20 cellular contexts compared by ENCODE assay signal in the genomic region with DNA sequence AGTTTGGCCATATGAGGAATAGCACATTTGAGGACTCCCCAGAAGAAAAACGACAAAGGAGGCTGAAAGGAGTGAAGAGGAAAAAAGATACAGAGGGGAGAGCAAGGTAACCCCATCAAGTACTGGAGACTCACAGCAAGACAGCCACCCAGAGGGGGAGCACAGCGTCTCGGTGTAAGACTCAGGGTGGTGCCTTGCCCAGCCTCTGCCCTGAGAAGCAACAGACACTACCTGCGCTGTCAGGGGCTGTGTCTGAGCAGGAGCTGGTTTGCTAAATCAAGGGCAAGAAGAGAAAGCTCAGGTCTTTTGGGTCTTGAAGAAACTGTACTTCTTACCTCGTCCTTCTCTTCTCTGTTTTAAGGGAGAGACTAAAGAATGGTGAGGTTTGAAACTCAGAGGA. TPM values are rescaled to one million over a fixed set of nuclear protein-coding genes. Genes with fewer than 3 reads are reported as not detected.
DNase-seq lines count a peak whose midpoint lies in the region; ATAC-seq, FAIRE-seq and TF ChIP-seq lines count a peak whose summit lies in the region.
"Had no signal": no experiment of that assay in that cellular context is flagged by ENCODE, and none has a peak within 500 bp of the region (broad histone marks: within the 10 kb centered on the region; RNA-seq: fewer than 3 reads in every experiment).

No MANE protein-coding gene starts in this region.

- H3K27ac ChIP-seq in cardiac muscle cell (peak overlapping the region; percentile 30), H1 (ENCODE audit: low read depth, low read length) (no peak overlapping the region), stomach smooth muscle (ENCODE audit: low read length) (no peak overlapping the region), MM.1S (ENCODE audit: low read length) (no peak overlapping the region)
- H3K27ac ChIP-seq: C4-2B, suprapubic skin had no signal

- H3K23me2 ChIP-seq in H1 (ENCODE audit: low read depth, low read length): no peaks in the 10 kb centered on the region

- 86% methylated on average over 5 of the region's 5 CpGs; no CpG with 5 or more reads in 1 of the 2 experiments for WGBS in H1 (ENCODE audit: extremely low coverage in 1 of 2, insufficient coverage in 1 of 2, insufficient read length in 1 of 2, insufficient replicate concordance in 2 of 2, low coverage in 1 of 2, low lambda C conversion rate in 2 of 2, missing lambda C conversion rate in 1 of 2), 2 experiments

- H3K4me3 ChIP-seq in cardiac muscle cell (no peak overlapping the region), NB4 (ENCODE audit: low read depth, low read length) (no peak overlapping the region), H1 (ENCODE audit: extremely low read depth in 1 of 4, insufficient read depth in 2 of 4, low read depth in 3 of 4, low read length in 4 of 4) (no peak overlapping the region), stomach smooth muscle (ENCODE audit: low read length in 2 of 2) (peak overlapping the region; percentile 9 to 35), MM.1S (ENCODE audit: low read length) (no peak overlapping the region)
- H3K4me3 ChIP-seq: sigmoid colon, suprapubic skin had no signal

- no peaks in the 10 kb centered on the region for H3K36me3 ChIP-seq in cardiac muscle cell
- no peaks in the 10 kb centered on the region for H3K36me3 ChIP-seq in H1 (ENCODE audit: control insufficient read depth in 2 of 4, insufficient read depth in 4 of 4, low read length in 3 of 4)
- no peaks in the 10 kb centered on the region for H3K36me3 ChIP-seq in stomach smooth muscle (ENCODE audit: control insufficient read depth in 2 of 2, insufficient read depth in 2 of 2, low read length in 2 of 2)
- no peaks in the 10 kb centered on the region for H3K36me3 ChIP-seq in MM.1S (replicated peaks; ENCODE audit: insufficient read depth, low read length)
- H3K36me3 ChIP-seq: sigmoid colon, suprapubic skin had no signal

- H2BK5ac ChIP-seq in H1 (ENCODE audit: low read depth, low read length): no peak overlapping the region

- no peak overlapping the region for H2BK20ac ChIP-seq in H1 (ENCODE audit: low read length)

- no peak for FAIRE-seq in H1 (lab: Jason Lieb, UNC)
- FAIRE-seq: endometrium, urothelium cell line had no signal

- no peaks in the 10 kb centered on the region for H3K9me2 ChIP-seq in MM.1S (replicated peaks; ENCODE audit: insufficient read depth, low read length)

- H3K56ac ChIP-seq in H1 (replicated peaks; ENCODE audit: insufficient read length, low read depth, low read length): no peak overlapping the region

- H3K18ac ChIP-seq in H1 (ENCODE audit: extremely low read depth, low read length): no peak overlapping the region

- no peaks in the 10 kb centered on the region for H4K20me1 ChIP-seq in H1 (replicated peaks in 1 of 2; ENCODE audit: control insufficient read depth in 1 of 2, insufficient read depth in 2 of 2, low read length in 2 of 2)
- H4K20me1 ChIP-seq in MM.1S (ENCODE audit: insufficient read depth, low read length): no peaks in the 10 kb centered on the region

- POLR2A ChIA-PET in H1 (lab: Charles Lee; ENCODE audit: partially characterized antibody): interaction anchor here (0.6 kb wide), 1 partner anchor 141 kb away, joined by 3 read pairs; no protein-coding TSS in a partner anchor

- H3K4me1 ChIP-seq in cardiac muscle cell (ENCODE audit: low read depth): peaks cover 7% of the 10 kb centered on the region
- H3K4me1 ChIP-seq in H1 (replicated peaks in 1 of 4; ENCODE audit: control insufficient read depth in 3 of 4, insufficient read depth in 4 of 4, low read length in 3 of 4): no peaks in the 10 kb centered on the region
- peaks cover 14% of the 10 kb centered on the region for H3K4me1 ChIP-seq in stomach smooth muscle (ENCODE audit: control insufficient read depth, insufficient read depth, low read length)
- H3K4me1 ChIP-seq in MM.1S (ENCODE audit: low read length): no peaks in the 10 kb centered on the region; the same call in 1 of the 2 replicates
- H3K4me1 ChIP-seq: suprapubic skin had no signal

- H4K91ac ChIP-seq in H1 (replicated peaks; ENCODE audit: insufficient read length, low read length): no peak overlapping the region

- TF ChIP-seq EP300 in H1 (IDR thresholded peaks at IDR 0.05; ENCODE audit: borderline replicate concordance in 1 of 2, low read depth in 2 of 2, low read length in 2 of 2): no peak

- CTCF ChIA-PET in H1 (lab: Charles Lee; ENCODE audit: partially characterized antibody): interaction anchor here (0.7 to 2.3 kb wide), 7 partner anchors 10 to 665 kb away, joined by 3 to 9 read pairs (median 5); no protein-coding TSS in a partner anchor

- H2AFZ ChIP-seq in H1 (ENCODE audit: low read length): 0 out of 2 replicates have a peak overlapping the region, but pooled peaks have one; percentile 3
- no peak overlapping the region for H2AFZ ChIP-seq in MM.1S (ENCODE audit: low read length)

- TF ChIP-seq RAD21 in H1 (IDR thresholded peaks at IDR 0.05 in 1 of 2, conservative IDR thresholded peaks at IDR 0.05 in 1 of 2; ENCODE audit: low read depth in 2 of 2, low read length in 2 of 2): no peak

- no peak overlapping the region for H2BK12ac ChIP-seq in H1 (ENCODE audit: low read depth, low read length)

- TF ChIP-seq CTCF in cardiac muscle cell (IDR thresholded peaks at IDR 0.05; ENCODE audit: low read depth, low read length) (no peak), NB4 (IDR thresholded peaks at IDR 0.05; ENCODE audit: low read depth, low read length) (no peak), H1 (IDR thresholded peaks at IDR 0.05; ENCODE audit: control extremely low read depth in 1 of 3, insufficient read depth in 1 of 3, low read depth in 1 of 3, low read length in 3 of 3) (no peak), MM.1S (IDR thresholded peaks at IDR 0.05; ENCODE audit: low read length) (no peak)

- no peak overlapping the region for H2AK5ac ChIP-seq in H1 (ENCODE audit: low read depth, low read length)

- no peaks in the 10 kb centered on the region for H3K79me1 ChIP-seq in H1 (ENCODE audit: low read depth, low read length)

- TF ChIP-seq POLR2A in NB4 (IDR thresholded peaks at IDR 0.05; ENCODE audit: extremely low read depth, insufficient read length): no peak
- no peak for TF ChIP-seq POLR2A in H1 (IDR thresholded peaks at IDR 0.05; ENCODE audit: control extremely low read depth in 1 of 2, low read depth in 2 of 2, low read length in 2 of 2)

- H2BK120ac ChIP-seq in H1 (replicated peaks; ENCODE audit: low read depth, low read length): no peak overlapping the region

- no peak for ATAC-seq in left ventricle myocardium superior
- no peak for ATAC-seq in GM21390 (IDR thresholded peaks at IDR 0.05; ENCODE audit: unreplicated experiment)
- ATAC-seq: activated CD4-positive, alpha-beta T cell treated with anti-CD3 and anti-CD28 coated beads for 36 hours; natural killer cell had no signal

- intact Hi-C loops in left ventricle myocardium superior (cut with micrococcal nuclease): no loop called here

- H3F3A ChIP-seq in MM.1S (ENCODE audit: insufficient read depth, low read length): no peaks in the 10 kb centered on the region

- H4K8ac ChIP-seq in H1 (ENCODE audit: extremely low read depth, insufficient read depth, low read length): no peak overlapping the region

- H3K4ac ChIP-seq in H1 (replicated peaks; ENCODE audit: insufficient read length, low read depth, low read length): no peak overlapping the region

- no peak overlapping the region for H2BK15ac ChIP-seq in H1 (ENCODE audit: low read length)

- no peak overlapping the region for H4K5ac ChIP-seq in H1 (ENCODE audit: insufficient read length, low read depth, low read length)

- H3K27me3 ChIP-seq in cardiac muscle cell: no peaks in the 10 kb centered on the region
- no peaks in the 10 kb centered on the region for H3K27me3 ChIP-seq in H1 (replicated peaks in 1 of 4; ENCODE audit: control insufficient read depth in 3 of 4, extremely low read depth in 1 of 4, insufficient read depth in 3 of 4, low read length in 3 of 4)
- peaks cover 0 to 4% of the 10 kb centered on the region in 2 donors for H3K27me3 ChIP-seq in stomach smooth muscle (ENCODE audit: control insufficient read depth in 1 of 2, insufficient read depth in 2 of 2, low read length in 2 of 2)
- H3K27me3 ChIP-seq in MM.1S (replicated peaks; ENCODE audit: insufficient read depth, low read length): no peaks in the 10 kb centered on the region; the same call in 1 of the 2 replicates

- H3K23ac ChIP-seq in H1 (ENCODE audit: insufficient read length): no peak overlapping the region

- H3K9ac ChIP-seq in H1 (replicated peaks in 1 of 4; ENCODE audit: extremely low read depth in 1 of 4, low read depth in 3 of 4, low read length in 3 of 4): no peak overlapping the region
- H3K9ac ChIP-seq in stomach smooth muscle (ENCODE audit: low read length in 2 of 2): peak overlapping the region in 1 of 2 donors; percentile 29
- no peak overlapping the region for H3K9ac ChIP-seq in MM.1S (ENCODE audit: low read length)

- peak in 1 of 2 donors; percentile 2 for DNase-seq in cardiac muscle cell (ENCODE audit: low read depth in 1 of 2, low spot score in 1 of 2)
- DNase-seq in left ventricle myocardium superior: no peak
- DNase-seq in NB4 (ENCODE audit: low read depth): peak; percentile 31
- DNase-seq in H1 (ENCODE audit: low read depth in 1 of 2, low spot score in 2 of 2): no peak
- no peak for DNase-seq in NCI-H345 (lab: John Stamatoyannopoulos, UW)
- no peak for DNase-seq in MM.1S
- DNase-seq: activated CD4-positive, alpha-beta T cell treated with anti-CD3 and anti-CD28 coated beads for 36 hours; activated naive CD4-positive, alpha-beta T cell treated with anti-CD3 and anti-CD28 coated beads, Interleukin-2, amount 50 U/mL, for 16 hours; Calu3; natural killer cell; NCI-H1417 treated with DMSO at 0.1 percent for 48 hours; NCI-H2171; NCI-H526; sigmoid colon had no signal

- H3K79me2 ChIP-seq in H1 (ENCODE audit: control insufficient read depth in 1 of 2, insufficient read depth in 2 of 2, low read length in 2 of 2) (no peaks in the 10 kb centered on the region), MM.1S (ENCODE audit: low read length) (no peaks in the 10 kb centered on the region)

- no peak overlapping the region for H3K4me2 ChIP-seq in H1 (ENCODE audit: insufficient read depth in 1 of 2, low read depth in 2 of 2, low read length in 2 of 2)
- H3K4me2 ChIP-seq in MM.1S (ENCODE audit: low read depth, low read length): no peak overlapping the region

- H3K14ac ChIP-seq in H1 (ENCODE audit: insufficient read length): no peak overlapping the region

- no peaks in the 10 kb centered on the region for H3K9me3 ChIP-seq in cardiac muscle cell (ENCODE audit: low read depth)
- H3K9me3 ChIP-seq in H1 (ENCODE audit: insufficient read depth in 2 of 2, low read depth in 1 of 2, low read length in 1 of 2): no peaks in the 10 kb centered on the region
- no peaks in the 10 kb centered on the region for H3K9me3 ChIP-seq in stomach smooth muscle (ENCODE audit: control insufficient read depth in 2 of 2, low read length in 2 of 2)
- no peaks in the 10 kb centered on the region for H3K9me3 ChIP-seq in MM.1S (replicated peaks; ENCODE audit: insufficient read depth, low read length)
- H3K9me3 ChIP-seq: sigmoid colon, suprapubic skin had no signal

RNA-seq across cellular contexts. Expression of a gene that starts 27.9 kb away (rescaled TPM):
- total RNA-seq in cardiac muscle cell: 4.7 and 5.9 TPM in 2 replicates
- polyA plus RNA-seq in cardiac muscle cell: 9.1 TPM in 2 replicates
- total RNA-seq in left ventricle myocardium superior: 9.1 TPM
- total RNA-seq in H1 (2021; fragmentation: NEBNext Ultra II Directional; extraction: Animal tissue kit (Norgen Biotek cat#: 25700)): 18.0 and 19.4 TPM in 2 replicates
- polyA plus RNA-seq in H1 (2011; rRNA removed): 3.4 and 5.2 TPM in 2 replicates
- polyA plus RNA-seq in H1 (2011; cell fraction: cytosol; rRNA removed): 8.5 TPM
- 2.5 TPM for polyA plus RNA-seq in H1 (2011; cell fraction: nucleus; rRNA removed)
- 7.3 to 17.0 TPM (median 8.9 TPM) in 4 replicates for polyA plus RNA-seq in H1 (2012, experiment 1 of 2)
- 1.8 TPM for polyA plus RNA-seq in H1 (2012, experiment 2 of 2)
- 13.6 TPM for polyA plus RNA-seq in H1 (2013, experiment 1 of 2)
- 13.6 TPM for polyA plus RNA-seq in H1 (2013, experiment 2 of 2)
- polyA minus RNA-seq in H1 (2011; rRNA and poly(A)+ RNA removed): 8.0 and 8.2 TPM in 2 replicates
- 6.5 TPM for polyA minus RNA-seq in H1 (2011; cell fraction: cytosol; rRNA and poly(A)+ RNA removed)
- 4.7 TPM for polyA minus RNA-seq in H1 (2011; cell fraction: nucleus; rRNA and poly(A)+ RNA removed)

RNA-seq across cellular contexts. Expression of a gene that starts 28.0 kb away (rescaled TPM):
- total RNA-seq in cardiac muscle cell (8.9 and 10.3 TPM in 2 replicates), left ventricle myocardium superior (7.6 TPM)
- polyA plus RNA-seq in cardiac muscle cell (9.5 and 11.2 TPM in 2 replicates), H1 (2011; rRNA removed) (4.7 and 7.4 TPM in 2 replicates)
- total RNA-seq in H1 (2021; fragmentation: NEBNext Ultra II Directional; extraction: Animal tissue kit (Norgen Biotek cat#: 25700)): 17.9 and 18.8 TPM in 2 replicates
- polyA plus RNA-seq in H1 (2011; cell fraction: cytosol; rRNA removed): 13.1 TPM
- polyA plus RNA-seq in H1 (2011; cell fraction: nucleus; rRNA removed): 3.2 TPM
- polyA plus RNA-seq in H1 (2012, experiment 1 of 2): 17.6 to 27.4 TPM (median 19.1 TPM) in 4 replicates
- polyA plus RNA-seq in H1 (2012, experiment 2 of 2): 3.4 TPM
- 13.0 TPM for polyA plus RNA-seq in H1 (2013, experiment 1 of 2)
- polyA plus RNA-seq in H1 (2013, experiment 2 of 2): 12.2 TPM
- polyA minus RNA-seq in H1 (2011; rRNA and poly(A)+ RNA removed): 4.2 and 7.6 TPM in 2 replicates
- 1.9 TPM for polyA minus RNA-seq in H1 (2011; cell fraction: cytosol; rRNA and poly(A)+ RNA removed)
- polyA minus RNA-seq in H1 (2011; cell fraction: nucleus; rRNA and poly(A)+ RNA removed): 7.2 TPM

RNA-seq across cellular contexts. Expression of a gene that starts 43.1 kb away (rescaled TPM):
- total RNA-seq in cardiac muscle cell (1.3 and 1.6 TPM in 2 replicates), left ventricle myocardium superior (2.3 TPM)
- polyA plus RNA-seq in cardiac muscle cell (not detected in 2 replicates), H1 (2011; rRNA removed) (6.8 and 7.3 TPM in 2 replicates)
- total RNA-seq in H1 (2021; fragmentation: NEBNext Ultra II Directional; extraction: Animal tissue kit (Norgen Biotek cat#: 25700)): 5.1 and 5.3 TPM in 2 replicates
- 2.3 TPM for polyA plus RNA-seq in H1 (2011; cell fraction: cytosol; rRNA removed)
- 5.1 TPM for polyA plus RNA-seq in H1 (2011; cell fraction: nucleus; rRNA removed)
- polyA plus RNA-seq in H1 (2012, experiment 1 of 2): 3.4 to 7.6 TPM (median 6.4 TPM) in 4 replicates
- 5.6 TPM for polyA plus RNA-seq in H1 (2012, experiment 2 of 2)
- polyA plus RNA-seq in H1 (2013, experiment 1 of 2): 10.3 TPM
- polyA plus RNA-seq in H1 (2013, experiment 2 of 2): 10.1 TPM
- polyA minus RNA-seq in H1 (2011; rRNA and poly(A)+ RNA removed): 2.2 and 2.6 TPM in 2 replicates
- 1.2 TPM for polyA minus RNA-seq in H1 (2011; cell fraction: cytosol; rRNA and poly(A)+ RNA removed)
- 2.8 TPM for polyA minus RNA-seq in H1 (2011; cell fraction: nucleus; rRNA and poly(A)+ RNA removed)

Comparison
In these comparisons a context has a peak if more than half of its experiments do, and no peak if none do; other contexts are left out.
1. H3K4me3 ChIP-seq: peak in stomach smooth muscle (2 of 2); none in cardiac muscle cell (single experiment), NB4 (single experiment), H1 (0 of 4) and MM.1S (single experiment).